Comparison of ENCODE assay signal across 11 cellular contexts in the genomic region with DNA sequence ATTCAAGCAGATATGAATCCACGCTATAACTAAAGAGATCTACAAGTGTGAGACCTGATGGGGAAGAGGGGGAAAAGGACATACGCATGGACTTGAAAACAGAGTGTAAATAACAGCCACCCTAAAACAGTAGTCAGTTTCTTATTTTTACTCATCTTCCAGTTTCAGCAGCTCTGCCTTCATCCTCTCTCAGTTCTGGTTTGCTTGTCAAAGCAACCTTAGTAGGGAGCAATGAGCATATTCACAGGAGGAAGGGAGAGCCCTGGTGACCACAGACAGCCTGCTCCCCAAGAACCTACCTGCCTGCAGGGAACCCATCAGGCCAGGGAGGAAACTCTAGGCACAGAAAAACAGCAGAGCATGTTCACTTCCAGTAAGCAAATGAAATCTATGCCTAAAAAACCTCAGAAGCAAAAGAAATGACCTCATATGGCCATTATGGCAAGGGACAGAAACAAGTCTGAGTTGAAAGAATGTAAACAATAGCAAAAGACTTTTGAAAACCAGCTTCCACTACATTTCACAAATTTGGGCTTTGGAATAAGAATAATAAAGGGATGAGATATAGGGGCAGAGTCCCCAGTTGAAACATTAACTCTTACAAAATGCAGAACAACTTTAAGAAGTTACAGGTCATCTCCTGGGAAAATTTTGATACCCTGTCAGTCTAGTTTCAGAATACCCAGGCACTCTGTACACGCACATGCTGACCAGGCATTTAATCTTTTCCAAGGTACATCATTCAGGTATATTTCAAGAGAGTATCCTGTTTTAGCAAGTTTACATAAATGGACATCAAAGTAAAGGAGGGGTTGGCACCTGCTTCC.
A peak's percentile ranks its signal among the peaks of the same experiment; 100 is the strongest.
DNase-seq lines count a peak whose midpoint lies in the region; ATAC-seq and TF ChIP-seq lines count a peak whose summit lies in the region.
"Had no signal": no experiment of that assay in that cellular context is flagged by ENCODE, and none has a peak within 500 bp of the region (broad histone marks: within the 10 kb centered on the region; RNA-seq: fewer than 3 reads in every experiment).

No MANE protein-coding gene starts in this region.

- no peak overlapping the region for H3K4me3 Mint-ChIP-seq in neural progenitor cell
- H3K4me3 Mint-ChIP-seq: central memory CD8-positive, alpha-beta T cell had no signal

- no peaks in the 10 kb centered on the region for H3K27me3 Mint-ChIP-seq in neural progenitor cell (ENCODE audit: insufficient read depth, low read depth)

- H3K79me2 ChIP-seq in neural progenitor cell (ENCODE audit: low read depth) = no peaks in the 10 kb centered on the region

- TF ChIP-seq EP300 in tibial nerve (IDR thresholded peaks at IDR 0.05) = no peak

- ATAC-seq in GM19043 (IDR thresholded peaks at IDR 0.05; ENCODE audit: low read depth, unreplicated experiment) (peak; percentile 80), HG02642 (IDR thresholded peaks at IDR 0.05; ENCODE audit: poor library complexity, unreplicated experiment) (peak; percentile 53), GM18511 (IDR thresholded peaks at IDR 0.05; ENCODE audit: unreplicated experiment) (no peak)

- no peaks in the 10 kb centered on the region for H3F3A ChIP-seq in neural progenitor cell (ENCODE audit: low read depth)

- H4K20me1 ChIP-seq in neural progenitor cell (ENCODE audit: low read depth) = no peaks in the 10 kb centered on the region

- no peak overlapping the region for H3K27ac Mint-ChIP-seq in neural progenitor cell

- TF ChIP-seq CTCF in neural progenitor cell (IDR thresholded peaks at IDR 0.05) (no peak), tibial nerve (IDR thresholded peaks at IDR 0.05) (no peak)

- no peaks in the 10 kb centered on the region for H3K36me3 Mint-ChIP-seq in neural progenitor cell

- no peak overlapping the region for H2AFZ ChIP-seq in neural progenitor cell (replicated peaks)

- H3K4me2 ChIP-seq in neural progenitor cell = no peak overlapping the region

- H3K4me3 ChIP-seq in neural progenitor cell (no peak overlapping the region), tibial nerve (no peak overlapping the region)
- H3K4me3 ChIP-seq: upper lobe of left lung had no signal

- H3K4me1 ChIP-seq in neural progenitor cell = no peaks in the 10 kb centered on the region
- H3K4me1 ChIP-seq in tibial nerve = no peaks in the 10 kb centered on the region

- H3K36me3 ChIP-seq in neural progenitor cell (no peaks in the 10 kb centered on the region), tibial nerve (no peaks in the 10 kb centered on the region)
- H3K36me3 ChIP-seq: upper lobe of left lung had no signal

- H3K27me3 ChIP-seq in neural progenitor cell (no peaks in the 10 kb centered on the region), tibial nerve (no peaks in the 10 kb centered on the region)
- H3K27me3 ChIP-seq: upper lobe of left lung had no signal

- no peak overlapping the region for H3K27ac ChIP-seq in neural progenitor cell
- H3K27ac ChIP-seq in tibial nerve = no peak overlapping the region
- H3K27ac ChIP-seq: upper lobe of left lung had no signal

- peaks cover 5% of the 10 kb centered on the region for H3K4me1 Mint-ChIP-seq in neural progenitor cell
- H3K4me1 Mint-ChIP-seq: central memory CD8-positive, alpha-beta T cell had no signal

- TF ChIP-seq POLR2A in tibial nerve (IDR thresholded peaks at IDR 0.05) = no peak

- H3K9me3 ChIP-seq in neural progenitor cell (ENCODE audit: low read depth) (no peaks in the 10 kb centered on the region), tibial nerve (no peaks in the 10 kb centered on the region)
- H3K9me3 ChIP-seq: upper lobe of left lung had no signal

- H3K9ac ChIP-seq in neural progenitor cell = no peak overlapping the region

- peak; percentile 32 for DNase-seq in AG08395 (ENCODE audit: low spot score)
- DNase-seq in RPMI8226 = peak; percentile 3
- no peak for DNase-seq in neural progenitor cell (ENCODE audit: low spot score)
- no peak for DNase-seq in Kasumi-1 (lab: John Stamatoyannopoulos, UW)
- DNase-seq in tibial nerve (ENCODE audit: low spot score in 2 of 2) = no peak
- DNase-seq: NCI-H1092, upper lobe of left lung had no signal

- WGBS in tibial nerve, 2 donors = 86 to 91% methylated on average over 3 of the region's 3 CpGs

- peaks cover 3% of the 10 kb centered on the region for H3K9me3 Mint-ChIP-seq in neural progenitor cell
- H3K9me3 Mint-ChIP-seq: central memory CD8-positive, alpha-beta T cell had no signal

Comparison
In these comparisons a context has a peak if more than half of its experiments do, and no peak if none do; other contexts are left out.
1. DNase-seq: peak in AG08395 (single experiment) and RPMI8226 (single experiment); none in neural progenitor cell (single experiment), Kasumi-1 (0 of 2) and tibial nerve (0 of 2).